1 cellular context compared by ENCODE assay signal in the genomic region with DNA sequence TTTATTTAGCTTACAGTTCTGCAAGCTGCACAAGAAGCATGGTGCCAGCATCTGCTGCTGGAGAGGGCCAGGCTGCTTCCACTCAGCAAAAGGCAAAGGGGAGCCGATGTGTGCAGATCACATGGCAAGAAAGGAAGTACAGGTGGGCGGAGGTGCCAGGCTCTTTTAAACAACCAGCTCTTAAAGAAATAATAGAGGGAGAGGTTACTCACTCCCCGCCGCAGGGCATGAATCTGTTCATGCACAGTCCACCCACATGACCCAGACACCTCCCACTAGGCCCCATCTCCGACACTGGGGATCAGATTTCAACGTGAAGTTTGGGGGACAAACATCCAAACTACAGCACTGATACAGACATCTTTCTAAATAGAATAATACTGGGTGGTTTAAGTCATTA.
TF ChIP-seq lines count a peak whose summit lies in the region.

No MANE protein-coding gene starts in this region.

TF ChIP-seq in GM23338, 12 proteins besides CTCF, POLR2A, EP300 and RAD21 (continued from another document):
- TF ChIP-seq, protein P1, sequence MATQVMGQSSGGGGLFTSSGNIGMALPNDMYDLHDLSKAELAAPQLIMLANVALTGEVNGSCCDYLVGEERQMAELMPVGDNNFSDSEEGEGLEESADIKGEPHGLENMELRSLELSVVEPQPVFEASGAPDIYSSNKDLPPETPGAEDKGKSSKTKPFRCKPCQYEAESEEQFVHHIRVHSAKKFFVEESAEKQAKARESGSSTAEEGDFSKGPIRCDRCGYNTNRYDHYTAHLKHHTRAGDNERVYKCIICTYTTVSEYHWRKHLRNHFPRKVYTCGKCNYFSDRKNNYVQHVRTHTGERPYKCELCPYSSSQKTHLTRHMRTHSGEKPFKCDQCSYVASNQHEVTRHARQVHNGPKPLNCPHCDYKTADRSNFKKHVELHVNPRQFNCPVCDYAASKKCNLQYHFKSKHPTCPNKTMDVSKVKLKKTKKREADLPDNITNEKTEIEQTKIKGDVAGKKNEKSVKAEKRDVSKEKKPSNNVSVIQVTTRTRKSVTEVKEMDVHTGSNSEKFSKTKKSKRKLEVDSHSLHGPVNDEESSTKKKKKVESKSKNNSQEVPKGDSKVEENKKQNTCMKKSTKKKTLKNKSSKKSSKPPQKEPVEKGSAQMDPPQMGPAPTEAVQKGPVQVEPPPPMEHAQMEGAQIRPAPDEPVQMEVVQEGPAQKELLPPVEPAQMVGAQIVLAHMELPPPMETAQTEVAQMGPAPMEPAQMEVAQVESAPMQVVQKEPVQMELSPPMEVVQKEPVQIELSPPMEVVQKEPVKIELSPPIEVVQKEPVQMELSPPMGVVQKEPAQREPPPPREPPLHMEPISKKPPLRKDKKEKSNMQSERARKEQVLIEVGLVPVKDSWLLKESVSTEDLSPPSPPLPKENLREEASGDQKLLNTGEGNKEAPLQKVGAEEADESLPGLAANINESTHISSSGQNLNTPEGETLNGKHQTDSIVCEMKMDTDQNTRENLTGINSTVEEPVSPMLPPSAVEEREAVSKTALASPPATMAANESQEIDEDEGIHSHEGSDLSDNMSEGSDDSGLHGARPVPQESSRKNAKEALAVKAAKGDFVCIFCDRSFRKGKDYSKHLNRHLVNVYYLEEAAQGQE (IDR thresholded peaks at IDR 0.05; ENCODE audit: unreplicated experiment) = no peak
- no peak for TF ChIP-seq NANOG (IDR thresholded peaks at IDR 0.05; ENCODE audit: borderline replicate concordance)
- no peak for TF ChIP-seq EZH2phosphoT487 (IDR thresholded peaks at IDR 0.05; ENCODE audit: unreplicated experiment)
- TF ChIP-seq, protein P2, sequence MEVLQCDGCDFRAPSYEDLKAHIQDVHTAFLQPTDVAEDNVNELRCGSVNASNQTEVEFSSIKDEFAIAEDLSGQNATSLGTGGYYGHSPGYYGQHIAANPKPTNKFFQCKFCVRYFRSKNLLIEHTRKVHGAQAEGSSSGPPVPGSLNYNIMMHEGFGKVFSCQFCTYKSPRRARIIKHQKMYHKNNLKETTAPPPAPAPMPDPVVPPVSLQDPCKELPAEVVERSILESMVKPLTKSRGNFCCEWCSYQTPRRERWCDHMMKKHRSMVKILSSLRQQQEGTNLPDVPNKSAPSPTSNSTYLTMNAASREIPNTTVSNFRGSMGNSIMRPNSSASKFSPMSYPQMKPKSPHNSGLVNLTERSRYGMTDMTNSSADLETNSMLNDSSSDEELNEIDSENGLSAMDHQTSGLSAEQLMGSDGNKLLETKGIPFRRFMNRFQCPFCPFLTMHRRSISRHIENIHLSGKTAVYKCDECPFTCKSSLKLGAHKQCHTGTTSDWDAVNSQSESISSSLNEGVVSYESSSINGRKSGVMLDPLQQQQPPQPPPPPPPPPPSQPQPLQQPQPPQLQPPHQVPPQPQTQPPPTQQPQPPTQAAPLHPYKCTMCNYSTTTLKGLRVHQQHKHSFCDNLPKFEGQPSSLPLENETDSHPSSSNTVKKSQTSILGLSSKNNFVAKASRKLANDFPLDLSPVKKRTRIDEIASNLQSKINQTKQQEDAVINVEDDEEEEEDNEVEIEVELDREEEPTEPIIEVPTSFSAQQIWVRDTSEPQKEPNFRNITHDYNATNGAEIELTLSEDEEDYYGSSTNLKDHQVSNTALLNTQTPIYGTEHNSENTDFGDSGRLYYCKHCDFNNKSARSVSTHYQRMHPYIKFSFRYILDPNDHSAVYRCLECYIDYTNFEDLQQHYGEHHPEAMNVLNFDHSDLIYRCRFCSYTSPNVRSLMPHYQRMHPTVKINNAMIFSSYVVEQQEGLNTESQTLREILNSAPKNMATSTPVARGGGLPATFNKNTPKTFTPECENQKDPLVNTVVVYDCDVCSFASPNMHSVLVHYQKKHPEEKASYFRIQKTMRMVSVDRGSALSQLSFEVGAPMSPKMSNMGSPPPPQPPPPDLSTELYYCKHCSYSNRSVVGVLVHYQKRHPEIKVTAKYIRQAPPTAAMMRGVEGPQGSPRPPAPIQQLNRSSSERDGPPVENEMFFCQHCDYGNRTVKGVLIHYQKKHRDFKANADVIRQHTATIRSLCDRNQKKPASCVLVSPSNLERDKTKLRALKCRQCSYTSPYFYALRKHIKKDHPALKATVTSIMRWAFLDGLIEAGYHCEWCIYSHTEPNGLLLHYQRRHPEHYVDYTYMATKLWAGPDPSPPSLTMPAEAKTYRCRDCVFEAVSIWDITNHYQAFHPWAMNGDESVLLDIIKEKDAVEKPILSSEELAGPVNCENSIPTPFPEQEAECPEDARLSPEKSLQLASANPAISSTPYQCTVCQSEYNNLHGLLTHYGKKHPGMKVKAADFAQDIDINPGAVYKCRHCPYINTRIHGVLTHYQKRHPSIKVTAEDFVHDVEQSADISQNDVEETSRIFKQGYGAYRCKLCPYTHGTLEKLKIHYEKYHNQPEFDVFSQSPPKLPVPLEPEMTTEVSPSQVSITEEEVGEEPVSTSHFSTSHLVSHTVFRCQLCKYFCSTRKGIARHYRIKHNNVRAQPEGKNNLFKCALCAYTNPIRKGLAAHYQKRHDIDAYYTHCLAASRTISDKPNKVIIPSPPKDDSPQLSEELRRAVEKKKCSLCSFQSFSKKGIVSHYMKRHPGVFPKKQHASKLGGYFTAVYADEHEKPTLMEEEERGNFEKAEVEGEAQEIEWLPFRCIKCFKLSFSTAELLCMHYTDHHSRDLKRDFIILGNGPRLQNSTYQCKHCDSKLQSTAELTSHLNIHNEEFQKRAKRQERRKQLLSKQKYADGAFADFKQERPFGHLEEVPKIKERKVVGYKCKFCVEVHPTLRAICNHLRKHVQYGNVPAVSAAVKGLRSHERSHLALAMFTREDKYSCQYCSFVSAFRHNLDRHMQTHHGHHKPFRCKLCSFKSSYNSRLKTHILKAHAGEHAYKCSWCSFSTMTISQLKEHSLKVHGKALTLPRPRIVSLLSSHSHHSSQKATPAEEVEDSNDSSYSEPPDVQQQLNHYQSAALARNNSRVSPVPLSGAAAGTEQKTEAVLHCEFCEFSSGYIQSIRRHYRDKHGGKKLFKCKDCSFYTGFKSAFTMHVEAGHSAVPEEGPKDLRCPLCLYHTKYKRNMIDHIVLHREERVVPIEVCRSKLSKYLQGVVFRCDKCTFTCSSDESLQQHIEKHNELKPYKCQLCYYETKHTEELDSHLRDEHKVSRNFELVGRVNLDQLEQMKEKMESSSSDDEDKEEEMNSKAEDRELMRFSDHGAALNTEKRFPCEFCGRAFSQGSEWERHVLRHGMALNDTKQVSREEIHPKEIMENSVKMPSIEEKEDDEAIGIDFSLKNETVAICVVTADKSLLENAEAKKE (CRISPR knock-in tag; IDR thresholded peaks at IDR 0.05) = no peak
- no peak for TF ChIP-seq POLR2AphosphoS5 (IDR thresholded peaks at IDR 0.05; ENCODE audit: low read depth)
- no peak for TF ChIP-seq ZNF114 (CRISPR knock-in tag; IDR thresholded peaks at IDR 0.05)
TF ChIP-seq in GM23338: peak in this region for 0.
